Comparison of ENCODE assay signal across 8 cellular contexts in genomic region chr12:119412811-119413794, GRCh38.
DNase-seq lines count a peak whose midpoint lies in the region; ATAC-seq and TF ChIP-seq lines count a peak whose summit lies in the region.

No MANE protein-coding gene starts in this region.

- H3K9me3 Mint-ChIP-seq in activated naive CD8-positive, alpha-beta T cell treated with anti-CD3 and anti-CD28 coated beads, Interleukin-2, amount 10 ng/mL, durations not matched to agents 7 days and 5 days, result no peaks in the 10 kb centered on the region
- H3K9me3 Mint-ChIP-seq in stimulated activated memory B cell treated with anti-CD40 and anti-IgM and Interleukin-4, amounts not matched to agents 10 μg/mL and 1 μg/mL and 100 μg/mL, for 72 hours, result no peaks in the 10 kb centered on the region

- no peak overlapping the region for H3K27ac Mint-ChIP-seq in activated naive CD8-positive, alpha-beta T cell treated with anti-CD3 and anti-CD28 coated beads, Interleukin-2, amount 10 ng/mL, durations not matched to agents 7 days and 5 days
- no peak overlapping the region for H3K27ac Mint-ChIP-seq in stimulated activated memory B cell treated with anti-CD40 and anti-IgM and Interleukin-4, amounts not matched to agents 10 μg/mL and 1 μg/mL and 100 μg/mL, for 72 hours

- no peaks in the 10 kb centered on the region for H3K36me3 Mint-ChIP-seq in activated naive CD8-positive, alpha-beta T cell treated with anti-CD3 and anti-CD28 coated beads, Interleukin-2, amount 10 ng/mL, durations not matched to agents 7 days and 5 days
- no peaks in the 10 kb centered on the region for H3K36me3 Mint-ChIP-seq in stimulated activated memory B cell treated with anti-CD40 and anti-IgM and Interleukin-4, amounts not matched to agents 10 μg/mL and 1 μg/mL and 100 μg/mL, for 72 hours

- POLR2A ChIA-PET in activated naive CD8-positive, alpha-beta T cell treated with anti-CD3 and anti-CD28 coated beads, Interleukin-2, amount 10 ng/mL, durations not matched to agents 7 days and 5 days (lab: Charles Lee), result no interaction called here

- DNase-seq in DMS114 treated with DMSO at 0.1 percent for 48 hours (lab: John Stamatoyannopoulos, UW; ENCODE audit: unreplicated experiment), result peak; percentile 65
- DNase-seq in HK-2 (ENCODE audit: unreplicated experiment), result peak; percentile 63
- peak; percentile 63 for DNase-seq in NCI-H526 treated with DMSO at 0.1 percent for 48 hours (lab: John Stamatoyannopoulos, UW)
- peak; percentile 35 for DNase-seq in activated naive CD8-positive, alpha-beta T cell treated with anti-CD3 and anti-CD28 coated beads, Interleukin-2, amount 10 ng/mL, durations not matched to agents 7 days and 5 days
- peak; percentile 84 for DNase-seq in right atrium auricular region (ENCODE audit: low spot score)
- DNase-seq in retinal pigment epithelial cell (ENCODE audit: low read depth), result peak; percentile 33

- H3K4me3 ChIP-seq in right atrium auricular region (no peak overlapping the region), retinal pigment epithelial cell (ENCODE audit: low read length) (no peak overlapping the region)

- no peaks in the 10 kb centered on the region for H3K9me3 ChIP-seq in right atrium auricular region

- H3K4me1 Mint-ChIP-seq in activated naive CD8-positive, alpha-beta T cell treated with anti-CD3 and anti-CD28 coated beads, Interleukin-2, amount 10 ng/mL, durations not matched to agents 7 days and 5 days, result no peaks in the 10 kb centered on the region
- peaks cover 9% of the 10 kb centered on the region for H3K4me1 Mint-ChIP-seq in stimulated activated memory B cell treated with anti-CD40 and anti-IgM and Interleukin-4, amounts not matched to agents 10 μg/mL and 1 μg/mL and 100 μg/mL, for 72 hours

- no peak overlapping the region for H3K4me3 Mint-ChIP-seq in activated naive CD8-positive, alpha-beta T cell treated with anti-CD3 and anti-CD28 coated beads, Interleukin-2, amount 10 ng/mL, durations not matched to agents 7 days and 5 days
- no peak overlapping the region for H3K4me3 Mint-ChIP-seq in stimulated activated memory B cell treated with anti-CD40 and anti-IgM and Interleukin-4, amounts not matched to agents 10 μg/mL and 1 μg/mL and 100 μg/mL, for 72 hours

- no peak overlapping the region for H3K27ac ChIP-seq in right atrium auricular region

- no peak for ATAC-seq in activated naive CD8-positive, alpha-beta T cell treated with anti-CD3 and anti-CD28 coated beads, Interleukin-2, amount 10 ng/mL, durations not matched to agents 7 days and 5 days (ENCODE audit: low read depth)
- ATAC-seq in HG03469 (IDR thresholded peaks at IDR 0.05; ENCODE audit: unreplicated experiment), result no peak
- ATAC-seq in stimulated activated memory B cell treated with anti-CD40 and anti-IgM and Interleukin-4, amounts not matched to agents 10 μg/mL and 1 μg/mL and 100 μg/mL, for 72 hours, result no peak

- peak; percentile 58 to 92 for TF ChIP-seq CTCF in right atrium auricular region (IDR thresholded peaks at IDR 0.05)
- TF ChIP-seq CTCF in retinal pigment epithelial cell (conservative IDR thresholded peaks at IDR 0.05; ENCODE audit: low read depth, low read length), result peak; percentile 90

- H3K4me1 ChIP-seq in right atrium auricular region, result peaks cover 0 to 7% of the 10 kb centered on the region in 2 donors

- no peaks in the 10 kb centered on the region for H3K27me3 ChIP-seq in right atrium auricular region

- H3K27me3 Mint-ChIP-seq in activated naive CD8-positive, alpha-beta T cell treated with anti-CD3 and anti-CD28 coated beads, Interleukin-2, amount 10 ng/mL, durations not matched to agents 7 days and 5 days, result peaks cover 3% of the 10 kb centered on the region
- peaks cover 46% of the 10 kb centered on the region for H3K27me3 Mint-ChIP-seq in stimulated activated memory B cell treated with anti-CD40 and anti-IgM and Interleukin-4, amounts not matched to agents 10 μg/mL and 1 μg/mL and 100 μg/mL, for 72 hours

- no peaks in the 10 kb centered on the region for H3K36me3 ChIP-seq in right atrium auricular region

Comparison
In these comparisons a context has a peak if more than half of its experiments do, and no peak if none do; other contexts are left out.
1. DNase-seq: peak in every context shown above with its lines; median percentile 84 in right atrium auricular region; 65 in DMS114 treated with DMSO at 0.1 percent for 48 hours; 63 in HK-2; 63 in NCI-H526 treated with DMSO at 0.1 percent for 48 hours; 35 in activated naive CD8-positive, alpha-beta T cell treated with anti-CD3 and anti-CD28 coated beads, Interleukin-2, amount 10 ng/mL, durations not matched to agents 7 days and 5 days; 33 in retinal pigment epithelial cell.